16 cellular contexts compared by ENCODE assay signal in the genomic region with DNA sequence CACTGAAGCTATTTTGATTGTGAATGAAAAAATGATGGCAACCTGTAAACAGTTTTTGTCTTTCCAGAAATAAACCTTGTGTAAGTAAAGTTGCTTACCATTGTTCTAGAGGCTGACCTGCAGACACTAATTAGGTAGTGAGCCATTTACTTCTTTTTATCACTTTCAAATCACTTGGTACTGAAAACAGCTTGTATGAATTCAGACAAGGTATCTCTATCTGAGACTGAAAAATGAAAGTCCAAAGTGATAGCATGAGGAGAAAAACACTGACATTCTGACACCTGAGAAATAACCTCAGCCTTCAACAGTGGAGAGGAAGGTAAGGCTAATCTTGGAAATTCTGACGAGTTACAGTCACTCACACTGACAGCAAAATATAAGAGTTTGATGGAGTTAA.
DNase-seq lines count a peak whose midpoint lies in the region; ATAC-seq and TF ChIP-seq lines count a peak whose summit lies in the region.
"Had no signal": no experiment of that assay in that cellular context is flagged by ENCODE, and none has a peak within 500 bp of the region (broad histone marks: within the 10 kb centered on the region; RNA-seq: fewer than 3 reads in every experiment).

No MANE protein-coding gene starts in this region.

- POLR2A ChIA-PET in SK-N-SH (lab: Yijun Ruan, JAX): no interaction called here

- H3K27me3 Mint-ChIP-seq in activated T-cell treated with anti-CD3 and anti-CD28 coated beads, Interleukin-2, amount 50 U/mL, for 72 hours (ENCODE audit: low read depth): peaks cover 23% of the 10 kb centered on the region

- no peak overlapping the region for H3K4me3 Mint-ChIP-seq in activated T-cell treated with anti-CD3 and anti-CD28 coated beads, Interleukin-2, amount 50 U/mL, for 72 hours

- TF ChIP-seq EP300 in SK-N-SH (IDR thresholded peaks at IDR 0.05; ENCODE audit: borderline replicate concordance in 1 of 2, low read depth in 1 of 2, low read length in 1 of 2): no peak

- H3K27ac ChIP-seq in KOPT-K1 (ENCODE audit: low read depth, low read length, poor library complexity, severe bottlenecking): peak overlapping the region; percentile 92
- no peak overlapping the region for H3K27ac ChIP-seq in SK-N-SH (ENCODE audit: low read depth in 2 of 2, low read length in 1 of 2)
- H3K27ac ChIP-seq: PC-9, SJSA1 had no signal

- no peak overlapping the region for H3K9ac ChIP-seq in SK-N-SH

- no peak overlapping the region for H3K4me3 ChIP-seq in SK-N-SH (ENCODE audit: low read depth in 2 of 2, low read length in 1 of 2)
- H3K4me3 ChIP-seq: K562, PC-9, SJSA1 had no signal

- H3K27me3 ChIP-seq in SK-N-SH (ENCODE audit: insufficient read depth): peaks cover 4% of the 10 kb centered on the region; the same call in 1 of the 2 replicates
- H3K27me3 ChIP-seq: SJSA1 had no signal

- H3K4me2 ChIP-seq in SK-N-SH: no peak overlapping the region
- H3K4me2 ChIP-seq: PC-9 had no signal

- no peak for TF ChIP-seq RAD21 in SK-N-SH (IDR thresholded peaks at IDR 0.05; ENCODE audit: low read length)

- H3K4me1 Mint-ChIP-seq in activated T-cell treated with anti-CD3 and anti-CD28 coated beads, Interleukin-2, amount 50 U/mL, for 72 hours (ENCODE audit: low read depth): peaks cover 24% of the 10 kb centered on the region

- H3K9me3 Mint-ChIP-seq in activated T-cell treated with anti-CD3 and anti-CD28 coated beads, Interleukin-2, amount 50 U/mL, for 72 hours: no peaks in the 10 kb centered on the region

- DNase-seq in activated T-cell treated with anti-CD3 and anti-CD28 coated beads, Interleukin-2, amount 50 U/mL, for 72 hours: no peak
- no peak for DNase-seq in SK-N-SH
- no peak for DNase-seq in COR-L47 (lab: John Stamatoyannopoulos, UW)
- no peak for DNase-seq in NCI-H2171 treated with DMSO at 0.1 percent for 48 hours (lab: John Stamatoyannopoulos, UW)
- DNase-seq: GOT3, NCI-H1436 treated with DMSO at 0.1 percent for 48 hours, NCI-H2029 treated with DMSO at 0.1 percent for 48 hours, NCI-H510A, NCI-H774, PC-9, SW 1271 had no signal

- H3K4me1 ChIP-seq in SK-N-SH (ENCODE audit: control insufficient read depth in 1 of 2, insufficient read depth in 2 of 2, low read depth in 1 of 2, low read length in 1 of 2): peaks cover 0 to 8% of the 10 kb centered on the region in 2 experiments; a peak in 3 of 4 replicates
- H3K4me1 ChIP-seq: SJSA1 had no signal

- no peaks in the 10 kb centered on the region for H3K36me3 ChIP-seq in KOPT-K1 (ENCODE audit: insufficient read depth, low read length)
- H3K36me3 ChIP-seq in SK-N-SH (replicated peaks in 1 of 2; ENCODE audit: control insufficient read depth in 1 of 2, insufficient read depth in 2 of 2, low read length in 1 of 2): no peaks in the 10 kb centered on the region
- H3K36me3 ChIP-seq: SJSA1 had no signal

- ATAC-seq in GM18519 (IDR thresholded peaks at IDR 0.05; ENCODE audit: low FRiP score, unreplicated experiment): peak; percentile 38
- ATAC-seq in GM21390 (IDR thresholded peaks at IDR 0.05; ENCODE audit: unreplicated experiment): peak; percentile 51
- ATAC-seq in activated T-cell treated with anti-CD3 and anti-CD28 coated beads, Interleukin-2, amount 50 U/mL, for 72 hours (replicated peaks in 1 of 2): no peak
- ATAC-seq: K562 had no signal

- H3K9me2 ChIP-seq in SK-N-SH: no peaks in the 10 kb centered on the region

- H4K20me1 ChIP-seq in SK-N-SH (ENCODE audit: insufficient read depth): no peaks in the 10 kb centered on the region

- 15% methylated on average over 1 of the region's 1 CpG for WGBS in SK-N-SH (ENCODE audit: low lambda C conversion rate)

- H2AFZ ChIP-seq in SK-N-SH (ENCODE audit: low read depth): no peak overlapping the region
- H2AFZ ChIP-seq: PC-9 had no signal

- H3F3A ChIP-seq in SK-N-SH (replicated peaks; ENCODE audit: insufficient read depth): no peaks in the 10 kb centered on the region

- TF ChIP-seq CTCF in SK-N-SH (IDR thresholded peaks at IDR 0.05): no peak

- no peaks in the 10 kb centered on the region for H3K36me3 Mint-ChIP-seq in activated T-cell treated with anti-CD3 and anti-CD28 coated beads, Interleukin-2, amount 50 U/mL, for 72 hours (ENCODE audit: insufficient read depth in 2 of 2)

- H3K9me3 ChIP-seq in KOPT-K1 (ENCODE audit: insufficient read depth, low read length, poor library complexity, severe bottlenecking): no peaks in the 10 kb centered on the region
- H3K9me3 ChIP-seq in SK-N-SH: no peaks in the 10 kb centered on the region
- H3K9me3 ChIP-seq: SJSA1 had no signal

- no peaks in the 10 kb centered on the region for H3K79me2 ChIP-seq in SK-N-SH (ENCODE audit: insufficient read depth)

- CTCF ChIA-PET in SK-N-SH (lab: Yijun Ruan, JAX): interaction anchor here (0.6 to 1.0 kb wide), 2 partner anchors 18 to 53 kb away, joined by 3 read pairs; no protein-coding TSS in a partner anchor

- H3K27ac Mint-ChIP-seq in activated T-cell treated with anti-CD3 and anti-CD28 coated beads, Interleukin-2, amount 50 U/mL, for 72 hours: no peak overlapping the region

TF ChIP-seq in SK-N-SH, 30 proteins besides CTCF, POLR2A, EP300 and RAD21:
- TF ChIP-seq, protein P1, sequence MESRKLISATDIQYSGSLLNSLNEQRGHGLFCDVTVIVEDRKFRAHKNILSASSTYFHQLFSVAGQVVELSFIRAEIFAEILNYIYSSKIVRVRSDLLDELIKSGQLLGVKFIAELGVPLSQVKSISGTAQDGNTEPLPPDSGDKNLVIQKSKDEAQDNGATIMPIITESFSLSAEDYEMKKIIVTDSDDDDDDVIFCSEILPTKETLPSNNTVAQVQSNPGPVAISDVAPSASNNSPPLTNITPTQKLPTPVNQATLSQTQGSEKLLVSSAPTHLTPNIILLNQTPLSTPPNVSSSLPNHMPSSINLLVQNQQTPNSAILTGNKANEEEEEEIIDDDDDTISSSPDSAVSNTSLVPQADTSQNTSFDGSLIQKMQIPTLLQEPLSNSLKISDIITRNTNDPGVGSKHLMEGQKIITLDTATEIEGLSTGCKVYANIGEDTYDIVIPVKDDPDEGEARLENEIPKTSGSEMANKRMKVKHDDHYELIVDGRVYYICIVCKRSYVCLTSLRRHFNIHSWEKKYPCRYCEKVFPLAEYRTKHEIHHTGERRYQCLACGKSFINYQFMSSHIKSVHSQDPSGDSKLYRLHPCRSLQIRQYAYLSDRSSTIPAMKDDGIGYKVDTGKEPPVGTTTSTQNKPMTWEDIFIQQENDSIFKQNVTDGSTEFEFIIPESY (IDR thresholded peaks at IDR 0.05; ENCODE audit: borderline replicate concordance, low read depth): no peak
- TF ChIP-seq, protein P2, sequence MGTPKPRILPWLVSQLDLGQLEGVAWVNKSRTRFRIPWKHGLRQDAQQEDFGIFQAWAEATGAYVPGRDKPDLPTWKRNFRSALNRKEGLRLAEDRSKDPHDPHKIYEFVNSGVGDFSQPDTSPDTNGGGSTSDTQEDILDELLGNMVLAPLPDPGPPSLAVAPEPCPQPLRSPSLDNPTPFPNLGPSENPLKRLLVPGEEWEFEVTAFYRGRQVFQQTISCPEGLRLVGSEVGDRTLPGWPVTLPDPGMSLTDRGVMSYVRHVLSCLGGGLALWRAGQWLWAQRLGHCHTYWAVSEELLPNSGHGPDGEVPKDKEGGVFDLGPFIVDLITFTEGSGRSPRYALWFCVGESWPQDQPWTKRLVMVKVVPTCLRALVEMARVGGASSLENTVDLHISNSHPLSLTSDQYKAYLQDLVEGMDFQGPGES (IDR thresholded peaks at IDR 0.05; ENCODE audit: low read depth, low read length): no peak
- TF ChIP-seq NRF1 (IDR thresholded peaks at IDR 0.05; ENCODE audit: low read depth, low read length) (no peak), RCOR1 (IDR thresholded peaks at IDR 0.05; ENCODE audit: low read length) (no peak), JUND (IDR thresholded peaks at IDR 0.05) (no peak), GATA2 (CRISPR knock-in tag; IDR thresholded peaks at IDR 0.05) (no peak), YY1 (IDR thresholded peaks at IDR 0.05; ENCODE audit: low read depth) (no peak), FOSL2 (IDR thresholded peaks at IDR 0.05; ENCODE audit: borderline replicate concordance, low read depth) (no peak), TEAD4 (IDR thresholded peaks at IDR 0.05; ENCODE audit: borderline replicate concordance, insufficient read depth) (no peak), ELF1 (IDR thresholded peaks at IDR 0.05) (no peak)
- TF ChIP-seq, protein P3, sequence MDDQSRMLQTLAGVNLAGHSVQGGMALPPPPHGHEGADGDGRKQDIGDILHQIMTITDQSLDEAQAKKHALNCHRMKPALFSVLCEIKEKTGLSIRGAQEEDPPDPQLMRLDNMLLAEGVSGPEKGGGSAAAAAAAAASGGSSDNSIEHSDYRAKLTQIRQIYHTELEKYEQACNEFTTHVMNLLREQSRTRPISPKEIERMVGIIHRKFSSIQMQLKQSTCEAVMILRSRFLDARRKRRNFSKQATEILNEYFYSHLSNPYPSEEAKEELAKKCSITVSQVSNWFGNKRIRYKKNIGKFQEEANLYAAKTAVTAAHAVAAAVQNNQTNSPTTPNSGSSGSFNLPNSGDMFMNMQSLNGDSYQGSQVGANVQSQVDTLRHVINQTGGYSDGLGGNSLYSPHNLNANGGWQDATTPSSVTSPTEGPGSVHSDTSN (IDR thresholded peaks at IDR 0.05): no peak
- TF ChIP-seq, protein P4, sequence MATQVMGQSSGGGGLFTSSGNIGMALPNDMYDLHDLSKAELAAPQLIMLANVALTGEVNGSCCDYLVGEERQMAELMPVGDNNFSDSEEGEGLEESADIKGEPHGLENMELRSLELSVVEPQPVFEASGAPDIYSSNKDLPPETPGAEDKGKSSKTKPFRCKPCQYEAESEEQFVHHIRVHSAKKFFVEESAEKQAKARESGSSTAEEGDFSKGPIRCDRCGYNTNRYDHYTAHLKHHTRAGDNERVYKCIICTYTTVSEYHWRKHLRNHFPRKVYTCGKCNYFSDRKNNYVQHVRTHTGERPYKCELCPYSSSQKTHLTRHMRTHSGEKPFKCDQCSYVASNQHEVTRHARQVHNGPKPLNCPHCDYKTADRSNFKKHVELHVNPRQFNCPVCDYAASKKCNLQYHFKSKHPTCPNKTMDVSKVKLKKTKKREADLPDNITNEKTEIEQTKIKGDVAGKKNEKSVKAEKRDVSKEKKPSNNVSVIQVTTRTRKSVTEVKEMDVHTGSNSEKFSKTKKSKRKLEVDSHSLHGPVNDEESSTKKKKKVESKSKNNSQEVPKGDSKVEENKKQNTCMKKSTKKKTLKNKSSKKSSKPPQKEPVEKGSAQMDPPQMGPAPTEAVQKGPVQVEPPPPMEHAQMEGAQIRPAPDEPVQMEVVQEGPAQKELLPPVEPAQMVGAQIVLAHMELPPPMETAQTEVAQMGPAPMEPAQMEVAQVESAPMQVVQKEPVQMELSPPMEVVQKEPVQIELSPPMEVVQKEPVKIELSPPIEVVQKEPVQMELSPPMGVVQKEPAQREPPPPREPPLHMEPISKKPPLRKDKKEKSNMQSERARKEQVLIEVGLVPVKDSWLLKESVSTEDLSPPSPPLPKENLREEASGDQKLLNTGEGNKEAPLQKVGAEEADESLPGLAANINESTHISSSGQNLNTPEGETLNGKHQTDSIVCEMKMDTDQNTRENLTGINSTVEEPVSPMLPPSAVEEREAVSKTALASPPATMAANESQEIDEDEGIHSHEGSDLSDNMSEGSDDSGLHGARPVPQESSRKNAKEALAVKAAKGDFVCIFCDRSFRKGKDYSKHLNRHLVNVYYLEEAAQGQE (IDR thresholded peaks at IDR 0.05; ENCODE audit: low read depth, low read length): no peak

Comparison
In these comparisons a context has a peak if more than half of its experiments do, and no peak if none do; other contexts are left out.
1. ATAC-seq: peak in GM18519 (single experiment) and GM21390 (single experiment); none in activated T-cell treated with anti-CD3 and anti-CD28 coated beads, Interleukin-2, amount 50 U/mL, for 72 hours (0 of 2).